Comparison of ENCODE assay signal across 9 cellular contexts in genomic region chr7:130140551-130141160, GRCh38.
A peak's percentile ranks its signal among the peaks of the same experiment; 100 is the strongest.
DNase-seq lines count a peak whose midpoint lies in the region; ATAC-seq, FAIRE-seq and TF ChIP-seq lines count a peak whose summit lies in the region.
"Had no signal": no experiment of that assay in that cellular context is flagged by ENCODE, and none has a peak within 500 bp of the region (broad histone marks: within the 10 kb centered on the region; RNA-seq: fewer than 3 reads in every experiment).

No MANE protein-coding gene starts in this region.

- intact Hi-C loops in CD8-positive, alpha-beta T cell (cut with DNase I, micrococcal nuclease) = no loop called here
- intact Hi-C loops in activated CD8-positive, alpha-beta T cell treated with anti-CD3 and anti-CD28 coated beads for 36 hours (cut with micrococcal nuclease) = no loop called here
- intact Hi-C loops in heart left ventricle (cut with DNase I) (no loop called here), pancreas (cut with DNase I) (no loop called here)

- peaks cover 8% of the 10 kb centered on the region for H3K4me1 ChIP-seq in CD8-positive, alpha-beta T cell (ENCODE audit: insufficient read depth, low read length)
- H3K4me1 ChIP-seq in heart left ventricle (peaks cover 0 to 24% (median 5%) of the 10 kb centered on the region in 12 donors), pancreas (peaks cover 0 to 4% (median 0%) of the 10 kb centered on the region in 3 donors)

- H3K27me3 Mint-ChIP-seq in CD8-positive, alpha-beta T cell (ENCODE audit: low read depth) = no peaks in the 10 kb centered on the region
- no peaks in the 10 kb centered on the region for H3K27me3 Mint-ChIP-seq in activated CD8-positive, alpha-beta T cell treated with anti-CD3 and anti-CD28 coated beads for 36 hours

- H3K27ac Mint-ChIP-seq in CD8-positive, alpha-beta T cell = no peak overlapping the region
- peak overlapping the region; percentile 53 for H3K27ac Mint-ChIP-seq in activated CD8-positive, alpha-beta T cell treated with anti-CD3 and anti-CD28 coated beads for 36 hours

- H3K27ac ChIP-seq in CD8-positive, alpha-beta T cell (ENCODE audit: low read depth, low read length) = peak overlapping the region; percentile 53
- H3K27ac ChIP-seq in heart left ventricle = peak overlapping the region in 8 of 12 donors; percentile 7 to 90 (median 76)
- H3K27ac ChIP-seq in pancreas = peak overlapping the region; percentile 67 to 87 (median 82)

- no peak for ATAC-seq in CD8-positive, alpha-beta T cell
- no peak for ATAC-seq in activated CD8-positive, alpha-beta T cell treated with anti-CD3 and anti-CD28 coated beads for 36 hours
- ATAC-seq in heart left ventricle (peak in 2 of 4 donors; percentile 13 to 15), pancreas (no peak), esophagus mucosa (no peak)

- CTCF ChIA-PET in CD8-positive, alpha-beta T cell (lab: Charles Lee) = interaction anchor here (1.4 kb wide), 1 partner anchor 69 kb away, joined by 4 read pairs; no protein-coding TSS in a partner anchor
- CTCF ChIA-PET in activated CD8-positive, alpha-beta T cell treated with anti-CD3 and anti-CD28 coated beads for 36 hours (lab: Charles Lee) = interaction anchor here (0.7 to 1.4 kb wide), 3 partner anchors 13 to 69 kb away, joined by 3 to 4 read pairs (median 3); no protein-coding TSS in a partner anchor

- DNase-seq in CD8-positive, alpha-beta T cell = no peak
- no peak for DNase-seq in activated CD8-positive, alpha-beta T cell treated with anti-CD3 and anti-CD28 coated beads for 36 hours
- DNase-seq in heart left ventricle (no peak), pancreas (peak in 1 of 6 donors; percentile 56), NCI-H2227 (lab: John Stamatoyannopoulos, UW; ENCODE audit: unreplicated experiment) (no peak), 8988T (no peak), GM13977 (ENCODE audit: low spot score) (no peak)

- in situ Hi-C loops in GM13977 (cut with MboI; ENCODE audit: low pct_unique_long_range_greater_than_20kb, low sequenced_read_pairs, unreplicated experiment) = no loop called here

- TF ChIP-seq POLR2A in heart left ventricle (IDR thresholded peaks at IDR 0.05) = no peak

- FAIRE-seq in pancreas (lab: Jason Lieb, UNC) = no peak
- FAIRE-seq: frontal cortex had no signal

- no peak for TF ChIP-seq CTCF in CD8-positive, alpha-beta T cell (IDR thresholded peaks at IDR 0.05)
- no peak for TF ChIP-seq CTCF in activated CD8-positive, alpha-beta T cell treated with anti-CD3 and anti-CD28 coated beads for 36 hours (IDR thresholded peaks at IDR 0.05)
- no peak for TF ChIP-seq CTCF in heart left ventricle (IDR thresholded peaks at IDR 0.05)
- no peak for TF ChIP-seq CTCF in pancreas (IDR thresholded peaks at IDR 0.05)
- no peak for TF ChIP-seq CTCF in GM13977 (IDR thresholded peaks at IDR 0.05; ENCODE audit: extremely low read depth, insufficient read depth, missing control alignments)

- H3K9me3 Mint-ChIP-seq in CD8-positive, alpha-beta T cell = no peaks in the 10 kb centered on the region
- no peaks in the 10 kb centered on the region for H3K9me3 Mint-ChIP-seq in activated CD8-positive, alpha-beta T cell treated with anti-CD3 and anti-CD28 coated beads for 36 hours

- no peaks in the 10 kb centered on the region for H3K9me3 ChIP-seq in CD8-positive, alpha-beta T cell (ENCODE audit: low read length)
- H3K9me3 ChIP-seq in heart left ventricle (no peaks in the 10 kb centered on the region), pancreas (no peaks in the 10 kb centered on the region)

- H3K27me3 ChIP-seq in CD8-positive, alpha-beta T cell (ENCODE audit: insufficient read depth, low read length) = no peaks in the 10 kb centered on the region
- no peaks in the 10 kb centered on the region for H3K27me3 ChIP-seq in heart left ventricle
- no peaks in the 10 kb centered on the region for H3K27me3 ChIP-seq in pancreas

- POLR2A ChIA-PET in CD8-positive, alpha-beta T cell (lab: Charles Lee) = interaction anchor here (0.9 to 1.2 kb wide), 2 partner anchors 64 to 70 kb away, joined by 4 read pairs; partner anchors contain the start of genes KLHDC10 and TMEM209
- POLR2A ChIA-PET in activated CD8-positive, alpha-beta T cell treated with anti-CD3 and anti-CD28 coated beads for 36 hours (lab: Charles Lee) = interaction anchor here (1.0 to 1.1 kb wide), 2 partner anchors 42 to 64 kb away, joined by 3 read pairs; no protein-coding TSS in a partner anchor

- H3K4me1 Mint-ChIP-seq in CD8-positive, alpha-beta T cell (ENCODE audit: low read depth) = peaks cover 25% of the 10 kb centered on the region
- peaks cover 20% of the 10 kb centered on the region for H3K4me1 Mint-ChIP-seq in activated CD8-positive, alpha-beta T cell treated with anti-CD3 and anti-CD28 coated beads for 36 hours (ENCODE audit: low read depth)

- WGBS in heart left ventricle, 4 donors = 79 to 92% (median 85%) methylated on average over 31 to 47 of the region's 47 CpGs
- WGBS in pancreas, 2 donors = 91 to 92% methylated on average over 47 of the region's 47 CpGs

- H3K36me3 Mint-ChIP-seq in CD8-positive, alpha-beta T cell = peaks cover 20% of the 10 kb centered on the region
- H3K36me3 Mint-ChIP-seq in activated CD8-positive, alpha-beta T cell treated with anti-CD3 and anti-CD28 coated beads for 36 hours (ENCODE audit: low read depth) = peaks cover 2% of the 10 kb centered on the region

- peak overlapping the region; percentile 55 for H3K4me3 ChIP-seq in CD8-positive, alpha-beta T cell (ENCODE audit: low read depth, low read length)
- H3K4me3 ChIP-seq in heart left ventricle (peak overlapping the region; percentile 19 to 70 (median 63)), pancreas (peak overlapping the region in 3 of 4 donors; percentile 18 to 49 (median 45))

- peak overlapping the region; percentile 79 for H3K4me3 Mint-ChIP-seq in CD8-positive, alpha-beta T cell
- peak overlapping the region; percentile 51 for H3K4me3 Mint-ChIP-seq in activated CD8-positive, alpha-beta T cell treated with anti-CD3 and anti-CD28 coated beads for 36 hours

- H3K36me3 ChIP-seq in CD8-positive, alpha-beta T cell (ENCODE audit: insufficient read depth, low read length) = no peaks in the 10 kb centered on the region
- H3K36me3 ChIP-seq in heart left ventricle (peaks cover 0 to 28% (median 13%) of the 10 kb centered on the region in 9 donors), pancreas (peaks cover 0 to 5% (median 0%) of the 10 kb centered on the region in 3 donors)
